ENCODE assay signal across 8 cellular contexts in the genomic region with DNA sequence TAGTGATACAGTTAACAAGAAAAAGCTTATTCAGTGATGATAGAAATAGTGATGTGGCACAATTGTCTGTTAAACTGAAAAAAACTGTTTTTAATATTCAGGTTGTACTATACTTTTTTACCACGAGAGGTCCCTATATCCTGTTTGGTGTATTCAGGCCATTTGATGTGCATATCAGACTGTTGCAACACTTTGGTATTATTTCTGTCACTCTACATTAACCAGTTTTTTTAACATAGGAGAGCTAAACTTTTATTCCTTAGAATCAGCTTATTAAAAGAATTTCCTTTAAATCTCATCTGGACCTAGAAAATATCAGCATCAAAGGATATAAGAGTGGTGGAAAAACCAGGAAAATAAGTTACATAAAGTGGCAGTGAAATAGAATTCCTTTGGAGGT. TPM values are rescaled to one million over a fixed set of nuclear protein-coding genes. Genes with fewer than 3 reads are reported as not detected.
DNase-seq lines count a peak whose midpoint lies in the region; ATAC-seq and TF ChIP-seq lines count a peak whose summit lies in the region.

No MANE protein-coding gene starts in this region.

- no peaks in the 10 kb centered on the region for H3K27me3 ChIP-seq in gastrocnemius medialis

- H3K4me3 ChIP-seq in gastrocnemius medialis: no peak overlapping the region

- H3K4me1 ChIP-seq in gastrocnemius medialis: no peaks in the 10 kb centered on the region

- H3K27ac ChIP-seq in VCaP (no peak overlapping the region), gastrocnemius medialis (no peak overlapping the region)

- peak; percentile 38; the same call in 1 of the 3 replicates for TF ChIP-seq CTCF in GM12872 (IDR thresholded peaks at IDR 0.05; ENCODE audit: insufficient read depth, low read depth, low read length)
- peak; percentile 68 for TF ChIP-seq CTCF in VCaP (conservative IDR thresholded peaks at IDR 0.05)
- peak in 4 of 5 experiments; percentile 40 to 55 (median 47) for TF ChIP-seq CTCF in gastrocnemius medialis (IDR thresholded peaks at IDR 0.05 in 4 of 5, conservative IDR thresholded peaks at IDR 0.05 in 1 of 5)

- peak; percentile 55 for DNase-seq in ACHN
- DNase-seq in LHCN-M2 (ENCODE audit: low read depth): peak; percentile 60
- DNase-seq in Right ventricle myocardium superior: no peak
- no peak for DNase-seq in gastrocnemius medialis
- DNase-seq in NK-92 treated with Interleukin-12 subunit alpha and Interleukin-12 subunit beta, amount 100 ng/mL, for 24 hours (lab: John Stamatoyannopoulos, UW): no peak
- no peak for DNase-seq in posterior vena cava (ENCODE audit: low spot score)

- peaks cover 0 to 9% of the 10 kb centered on the region in 2 donors for H3K36me3 ChIP-seq in gastrocnemius medialis

- TF ChIP-seq POLR2A in gastrocnemius medialis (IDR thresholded peaks at IDR 0.05): no peak

- peak; percentile 71 for ATAC-seq in Right ventricle myocardium superior (ENCODE audit: poor library complexity)
- ATAC-seq in gastrocnemius medialis: peak in 1 of 2 donors; percentile 60

- intact Hi-C loops in Right ventricle myocardium superior (cut with DNase I) (no loop called here), gastrocnemius medialis (cut with DNase I; ENCODE audit: low total_unique reads) (loop anchor here (5.0 kb wide), 1 partner anchor 345 kb away; no protein-coding TSS in a partner anchor), posterior vena cava (cut with DNase I) (no loop called here)

- in situ Hi-C loops in ACHN (cut with HindIII; ENCODE audit: low pct_ligation_motif_present, low pct_unique_long_range_greater_than_20kb, low sequenced_read_pairs) (no loop called here), gastrocnemius medialis (cut with MboI; ENCODE audit: low sequenced_read_pairs in 4 of 4) (no loop called here)

- H3K9me3 ChIP-seq in gastrocnemius medialis: no peaks in the 10 kb centered on the region

RNA-seq across cellular contexts. Expression of gene TSPYL4, which starts 36.8 kb away (rescaled TPM):
- total RNA-seq in LHCN-M2 (2014; rRNA removed) (16.7 and 18.8 TPM in 2 replicates), Right ventricle myocardium superior (26.0 TPM), gastrocnemius medialis (1 to 10 TPM; 2.8 to 4.8 (median 3.8) TPM), posterior vena cava (10 to 100 TPM; 16.0 to 17.4 TPM)
- polyA plus RNA-seq in LHCN-M2 (2012): 22.7 TPM

Comparison
In these comparisons a context has a peak if more than half of its experiments do, and no peak if none do; other contexts are left out.
1. DNase-seq: peak in ACHN (single experiment) and LHCN-M2 (single experiment); none in Right ventricle myocardium superior (single experiment), gastrocnemius medialis (0 of 2), NK-92 treated with Interleukin-12 subunit alpha and Interleukin-12 subunit beta, amount 100 ng/mL, for 24 hours (single experiment) and posterior vena cava (single experiment).
2. Peak in every context shown above with its lines, with median percentiles within 50 percentile points of each other: CTCF ChIP-seq.